ENCODE assay signal across 15 cellular contexts in the genomic region with DNA sequence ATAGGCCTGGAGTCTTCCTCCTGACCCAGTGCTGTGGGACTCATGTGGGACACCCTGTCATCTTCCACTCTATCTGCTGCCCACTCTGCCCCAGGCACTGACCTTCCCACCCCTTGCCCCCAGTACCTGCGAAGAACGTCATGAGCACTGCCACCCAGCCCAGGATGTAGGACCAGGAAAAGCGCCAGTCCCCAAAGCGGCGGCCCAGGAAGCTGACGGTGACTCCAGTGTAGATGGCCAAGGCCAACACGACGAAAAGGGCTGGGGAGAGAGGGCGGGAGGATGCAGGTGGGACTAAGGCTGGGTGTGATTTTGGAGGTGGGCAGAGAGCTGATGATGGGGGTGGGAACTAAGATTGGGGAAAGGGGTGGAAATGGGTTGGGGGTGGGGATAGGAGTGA. TPM values are rescaled to one million over a fixed set of nuclear protein-coding genes. Genes with fewer than 3 reads are reported as not detected.
A peak's percentile ranks its signal among the peaks of the same experiment; 100 is the strongest.
DNase-seq lines count a peak whose midpoint lies in the region; ATAC-seq and TF ChIP-seq lines count a peak whose summit lies in the region.
"Had no signal": no experiment of that assay in that cellular context is flagged by ENCODE, and none has a peak within 500 bp of the region (broad histone marks: within the 10 kb centered on the region; RNA-seq: fewer than 3 reads in every experiment).

No MANE protein-coding gene starts in this region.

- peaks cover 42% of the 10 kb centered on the region for H3K4me1 Mint-ChIP-seq in activated CD8-positive, alpha-beta T cell treated with anti-CD3 and anti-CD28 coated beads, Interleukin-2, amount 10 ng/mL, durations not matched to agents 7 days and 5 days (ENCODE audit: low read depth)
- peaks cover 33 to 36% of the 10 kb centered on the region in 2 donors for H3K4me1 Mint-ChIP-seq in effector memory CD8-positive, alpha-beta T cell (ENCODE audit: low read depth in 2 of 2)
- H3K4me1 Mint-ChIP-seq in stimulated activated effector memory CD8-positive, alpha-beta T cell treated with anti-CD3 and anti-CD28 coated beads, Interleukin-12 subunit alpha, Interleukin-12 subunit beta, amount 100 ng/mL, for 72 hours = peaks cover 37% of the 10 kb centered on the region

- no peaks in the 10 kb centered on the region for H3K79me2 ChIP-seq in OCI-LY7 (ENCODE audit: insufficient read depth, low read depth, low read length)

- H3K27ac Mint-ChIP-seq in activated naive CD4-positive, alpha-beta T cell treated with anti-CD3 and anti-CD28 coated beads, Interleukin-2, amount 50 U/mL, for 72 hours = peak overlapping the region; percentile 16 to 35
- peak overlapping the region; percentile 26 for H3K27ac Mint-ChIP-seq in activated CD8-positive, alpha-beta T cell treated with anti-CD3 and anti-CD28 coated beads, Interleukin-2, amount 10 ng/mL, durations not matched to agents 7 days and 5 days
- H3K27ac Mint-ChIP-seq in effector memory CD8-positive, alpha-beta T cell = peak overlapping the region; percentile 74 to 80
- H3K27ac Mint-ChIP-seq in stimulated activated effector memory CD8-positive, alpha-beta T cell treated with anti-CD3 and anti-CD28 coated beads, Interleukin-12 subunit alpha, Interleukin-12 subunit beta, amount 100 ng/mL, for 72 hours = peak overlapping the region; percentile 88
- H3K27ac Mint-ChIP-seq: CD4-positive, CD25-positive, alpha-beta regulatory T cell had no signal

- H3K27ac ChIP-seq in OCI-LY7 (ENCODE audit: low read depth, low read length, poor library complexity, severe bottlenecking) = no peak overlapping the region
- H3K27ac ChIP-seq: HL-60, RWPE1 had no signal

- POLR2A ChIA-PET in activated CD8-positive, alpha-beta T cell treated with anti-CD3 and anti-CD28 coated beads, Interleukin-2, amount 10 ng/mL, durations not matched to agents 7 days and 5 days (lab: Charles Lee) = interaction anchor here (1.3 kb wide), 1 partner anchor 10 kb away, joined by 3 read pairs; a partner anchor contains a TSS
- POLR2A ChIA-PET in OCI-LY7 (lab: Charles Lee) = no interaction called here

- no peaks in the 10 kb centered on the region for H3K4me1 ChIP-seq in OCI-LY7 (ENCODE audit: insufficient read depth, low read length, poor library complexity, severe bottlenecking)

- peaks cover 0 to under 1% of the 10 kb centered on the region in 2 donors for H3K9me3 Mint-ChIP-seq in activated naive CD4-positive, alpha-beta T cell treated with anti-CD3 and anti-CD28 coated beads, Interleukin-2, amount 50 U/mL, for 72 hours
- H3K9me3 Mint-ChIP-seq in activated CD8-positive, alpha-beta T cell treated with anti-CD3 and anti-CD28 coated beads, Interleukin-2, amount 10 ng/mL, durations not matched to agents 7 days and 5 days (ENCODE audit: insufficient read depth) = no peaks in the 10 kb centered on the region
- H3K9me3 Mint-ChIP-seq in effector memory CD8-positive, alpha-beta T cell = no peaks in the 10 kb centered on the region
- H3K9me3 Mint-ChIP-seq in stimulated activated effector memory CD8-positive, alpha-beta T cell treated with anti-CD3 and anti-CD28 coated beads, Interleukin-12 subunit alpha, Interleukin-12 subunit beta, amount 100 ng/mL, for 72 hours = no peaks in the 10 kb centered on the region

- no peak for DNase-seq in activated naive CD4-positive, alpha-beta T cell treated with anti-CD3 and anti-CD28 coated beads, Interleukin-2, amount 50 U/mL, for 72 hours (ENCODE audit: low spot score in 2 of 2)
- DNase-seq in activated naive CD4-positive, alpha-beta T cell treated with anti-CD3 and anti-CD28 coated beads, Interleukin-2, amount 50 U/mL, for 16 hours = no peak
- no peak for DNase-seq in activated CD8-positive, alpha-beta T cell treated with anti-CD3 and anti-CD28 coated beads, Interleukin-2, amount 10 ng/mL, durations not matched to agents 7 days and 5 days
- no peak for DNase-seq in effector memory CD8-positive, alpha-beta T cell
- no peak for DNase-seq in stimulated activated effector memory CD8-positive, alpha-beta T cell treated with anti-CD3 and anti-CD28 coated beads, Interleukin-12 subunit alpha, Interleukin-12 subunit beta, amount 100 ng/mL, for 72 hours (ENCODE audit: low spot score in 2 of 2)
- no peak for DNase-seq in COR-L47 (lab: John Stamatoyannopoulos, UW)
- no peak for DNase-seq in OCI-LY7 (ENCODE audit: low spot score)
- DNase-seq: Calu3, DMS53, NCI-H1417, NCI-H1930, NCI-H526 treated with DMSO at 0.1 percent for 48 hours had no signal

- H3K36me3 Mint-ChIP-seq in activated naive CD4-positive, alpha-beta T cell treated with anti-CD3 and anti-CD28 coated beads, Interleukin-2, amount 50 U/mL, for 72 hours = peaks cover 2% of the 10 kb centered on the region in 2 donors
- peaks cover 6% of the 10 kb centered on the region for H3K36me3 Mint-ChIP-seq in activated CD8-positive, alpha-beta T cell treated with anti-CD3 and anti-CD28 coated beads, Interleukin-2, amount 10 ng/mL, durations not matched to agents 7 days and 5 days (ENCODE audit: low read depth)
- peaks cover 11% of the 10 kb centered on the region for H3K36me3 Mint-ChIP-seq in effector memory CD8-positive, alpha-beta T cell (ENCODE audit: insufficient read depth)
- peaks cover 26% of the 10 kb centered on the region for H3K36me3 Mint-ChIP-seq in stimulated activated effector memory CD8-positive, alpha-beta T cell treated with anti-CD3 and anti-CD28 coated beads, Interleukin-12 subunit alpha, Interleukin-12 subunit beta, amount 100 ng/mL, for 72 hours
- H3K36me3 Mint-ChIP-seq: CD4-positive, CD25-positive, alpha-beta regulatory T cell had no signal

- intact Hi-C loops in OCI-LY7 (cut with micrococcal nuclease; ENCODE audit: unreplicated experiment) = no loop called here

- no peak for ATAC-seq in activated naive CD4-positive, alpha-beta T cell treated with anti-CD3 and anti-CD28 coated beads, Interleukin-2, amount 50 U/mL, for 72 hours
- no peak for ATAC-seq in activated CD8-positive, alpha-beta T cell treated with anti-CD3 and anti-CD28 coated beads, Interleukin-2, amount 10 ng/mL, durations not matched to agents 7 days and 5 days
- no peak for ATAC-seq in effector memory CD8-positive, alpha-beta T cell (replicated peaks)
- ATAC-seq in stimulated activated effector memory CD8-positive, alpha-beta T cell treated with anti-CD3 and anti-CD28 coated beads, Interleukin-12 subunit alpha, Interleukin-12 subunit beta, amount 100 ng/mL, for 72 hours = no peak

- H3K4me2 ChIP-seq in OCI-LY7 (ENCODE audit: low read length) = no peak overlapping the region

- no peak overlapping the region for H2AFZ ChIP-seq in OCI-LY7 (ENCODE audit: low read length)

- no peak overlapping the region for H3K4me3 Mint-ChIP-seq in activated CD8-positive, alpha-beta T cell treated with anti-CD3 and anti-CD28 coated beads, Interleukin-2, amount 10 ng/mL, durations not matched to agents 7 days and 5 days
- peak overlapping the region; percentile 27 to 52 for H3K4me3 Mint-ChIP-seq in effector memory CD8-positive, alpha-beta T cell
- H3K4me3 Mint-ChIP-seq in stimulated activated effector memory CD8-positive, alpha-beta T cell treated with anti-CD3 and anti-CD28 coated beads, Interleukin-12 subunit alpha, Interleukin-12 subunit beta, amount 100 ng/mL, for 72 hours = peak overlapping the region; percentile 31
- H3K4me3 Mint-ChIP-seq: CD4-positive, CD25-positive, alpha-beta regulatory T cell had no signal

- H3K9me2 ChIP-seq in OCI-LY7 (ENCODE audit: insufficient read depth, low read length) = no peaks in the 10 kb centered on the region

- H4K20me1 ChIP-seq in OCI-LY7 (ENCODE audit: insufficient read depth, low read length) = no peaks in the 10 kb centered on the region

- no peaks in the 10 kb centered on the region for H3K27me3 Mint-ChIP-seq in activated CD8-positive, alpha-beta T cell treated with anti-CD3 and anti-CD28 coated beads, Interleukin-2, amount 10 ng/mL, durations not matched to agents 7 days and 5 days (ENCODE audit: low read depth)
- no peaks in the 10 kb centered on the region for H3K27me3 Mint-ChIP-seq in effector memory CD8-positive, alpha-beta T cell
- H3K27me3 Mint-ChIP-seq: CD4-positive, CD25-positive, alpha-beta regulatory T cell had no signal

- H3K36me3 ChIP-seq in OCI-LY7 (ENCODE audit: insufficient read depth, low read length) = no peaks in the 10 kb centered on the region

- no peak for TF ChIP-seq CTCF in OCI-LY7 (conservative IDR thresholded peaks at IDR 0.05; ENCODE audit: low read length)

- CTCF ChIA-PET in activated CD8-positive, alpha-beta T cell treated with anti-CD3 and anti-CD28 coated beads, Interleukin-2, amount 10 ng/mL, durations not matched to agents 7 days and 5 days (lab: Charles Lee) = interaction anchor here (1.6 kb wide), 1 partner anchor 15 kb away, joined by 6 read pairs; no protein-coding TSS in a partner anchor
- CTCF ChIA-PET in OCI-LY7 (lab: Charles Lee; ENCODE audit: unreplicated experiment) = no interaction called here

- BruUV-seq in OCI-LY7 (replicated peaks; lab: Mats Ljungman, UMichigan) = no TSS peak

- H3K9me3 ChIP-seq in OCI-LY7 (ENCODE audit: low read length) = peaks cover 4% of the 10 kb centered on the region; the same call in 1 of the 2 replicates

- no peak overlapping the region for H3K4me3 ChIP-seq in OCI-LY7 (ENCODE audit: low read depth, low read length, poor library complexity, severe bottlenecking)

RNA-seq across cellular contexts. Expression of a gene that starts 7.4 kb away (rescaled TPM):
- total RNA-seq in activated naive CD4-positive, alpha-beta T cell treated with anti-CD3 and anti-CD28 coated beads, Interleukin-2, amount 50 U/mL, for 72 hours = 1 to 10 TPM in 1 of 2 donors, not detected in 1; 1.2 TPM
- total RNA-seq in activated CD8-positive, alpha-beta T cell treated with anti-CD3 and anti-CD28 coated beads, Interleukin-2, amount 10 ng/mL, durations not matched to agents 7 days and 5 days = not detected
- total RNA-seq in OCI-LY7 (2014; rRNA removed; shearing (Covaris generic)) = not detected in 2 replicates
- not detected in 2 replicates for total RNA-seq in OCI-LY7 (2022)
- total RNA-seq: Calu3; CD4-positive, CD25-positive, alpha-beta regulatory T cell had no signal

RNA-seq across cellular contexts. Expression of a gene that starts 7.9 kb away (rescaled TPM):
- 10 to 100 TPM; 63.9 to 92.4 TPM for total RNA-seq in activated naive CD4-positive, alpha-beta T cell treated with anti-CD3 and anti-CD28 coated beads, Interleukin-2, amount 50 U/mL, for 72 hours
- total RNA-seq in activated CD8-positive, alpha-beta T cell treated with anti-CD3 and anti-CD28 coated beads, Interleukin-2, amount 10 ng/mL, durations not matched to agents 7 days and 5 days = 100 to 1,000 TPM; 401 to 410 TPM
- total RNA-seq in OCI-LY7 (2014; rRNA removed; shearing (Covaris generic)) = not detected in 2 replicates
- total RNA-seq in OCI-LY7 (2022) = not detected in 2 replicates
- total RNA-seq: Calu3 had no signal

RNA-seq across cellular contexts. Expression of a gene that starts 10.0 kb away (rescaled TPM):
- total RNA-seq in activated naive CD4-positive, alpha-beta T cell treated with anti-CD3 and anti-CD28 coated beads, Interleukin-2, amount 50 U/mL, for 72 hours = not detected
- total RNA-seq in activated CD8-positive, alpha-beta T cell treated with anti-CD3 and anti-CD28 coated beads, Interleukin-2, amount 10 ng/mL, durations not matched to agents 7 days and 5 days = not detected
- not detected in 2 replicates for total RNA-seq in OCI-LY7 (2014; rRNA removed; shearing (Covaris generic))
- total RNA-seq in OCI-LY7 (2022) = not detected in 2 replicates
- total RNA-seq: Calu3; CD4-positive, CD25-positive, alpha-beta regulatory T cell had no signal

RNA-seq across cellular contexts. Expression of a gene that starts 11.6 kb away (rescaled TPM):
- 1 to 10 TPM; 1.8 to 4.7 TPM for total RNA-seq in activated naive CD4-positive, alpha-beta T cell treated with anti-CD3 and anti-CD28 coated beads, Interleukin-2, amount 50 U/mL, for 72 hours
- total RNA-seq in activated CD8-positive, alpha-beta T cell treated with anti-CD3 and anti-CD28 coated beads, Interleukin-2, amount 10 ng/mL, durations not matched to agents 7 days and 5 days = 1 to 10 TPM; 8.5 to 10.0 TPM
- total RNA-seq in OCI-LY7 (2014; rRNA removed; shearing (Covaris generic)) = not detected in 2 replicates
- total RNA-seq in OCI-LY7 (2022) = 1.4 and 1.9 TPM in 2 replicates
- total RNA-seq: CD4-positive, CD25-positive, alpha-beta regulatory T cell had no signal

RNA-seq across cellular contexts. Expression of a gene that starts 14.2 kb away (rescaled TPM):
- total RNA-seq in activated naive CD4-positive, alpha-beta T cell treated with anti-CD3 and anti-CD28 coated beads, Interleukin-2, amount 50 U/mL, for 72 hours = 100 to 1,000 TPM; 147 to 153 TPM
- 100 to 1,000 TPM; 137 to 141 TPM for total RNA-seq in activated CD8-positive, alpha-beta T cell treated with anti-CD3 and anti-CD28 coated beads, Interleukin-2, amount 10 ng/mL, durations not matched to agents 7 days and 5 days
- total RNA-seq in OCI-LY7 (2014; rRNA removed; shearing (Covaris generic)) = 58.2 and 64.1 TPM in 2 replicates
- 58.5 and 71.6 TPM in 2 replicates for total RNA-seq in OCI-LY7 (2022)

Comparison
In these comparisons a context has a peak if more than half of its experiments do, and no peak if none do; other contexts are left out.
1. H3K27ac Mint-ChIP-seq: peak in every context shown above with its lines; median percentile 88 in stimulated activated effector memory CD8-positive, alpha-beta T cell treated with anti-CD3 and anti-CD28 coated beads, Interleukin-12 subunit alpha, Interleukin-12 subunit beta, amount 100 ng/mL, for 72 hours; 77 in effector memory CD8-positive, alpha-beta T cell; 26 in activated CD8-positive, alpha-beta T cell treated with anti-CD3 and anti-CD28 coated beads, Interleukin-2, amount 10 ng/mL, durations not matched to agents 7 days and 5 days; 26 in activated naive CD4-positive, alpha-beta T cell treated with anti-CD3 and anti-CD28 coated beads, Interleukin-2, amount 50 U/mL, for 72 hours.
2. RNA of a gene that starts 7.9 kb away (total RNA-seq): 401 to 410 TPM in activated CD8-positive, alpha-beta T cell treated with anti-CD3 and anti-CD28 coated beads, Interleukin-2, amount 10 ng/mL, durations not matched to agents 7 days and 5 days and 63.9 to 92.4 TPM in activated naive CD4-positive, alpha-beta T cell treated with anti-CD3 and anti-CD28 coated beads, Interleukin-2, amount 50 U/mL, for 72 hours; not detected in OCI-LY7; every median in the first group is over 10 times any median in the second.